ENCODE assay signal across 18 cellular contexts in genomic region chr7:17502209-17502810, GRCh38.
DNase-seq lines count a peak whose midpoint lies in the region; ATAC-seq, FAIRE-seq and TF ChIP-seq lines count a peak whose summit lies in the region.
"Had no signal": no experiment of that assay in that cellular context is flagged by ENCODE, and none has a peak within 500 bp of the region (broad histone marks: within the 10 kb centered on the region; RNA-seq: fewer than 3 reads in every experiment).

No MANE protein-coding gene starts in this region.

- H3K9ac ChIP-seq in skeletal muscle satellite cell (ENCODE audit: low read depth, low read length): peak overlapping the region; percentile 5

- no peak overlapping the region for H3K4me3 ChIP-seq in skeletal muscle satellite cell (ENCODE audit: low read length)

- no peak for TF ChIP-seq CTCF in HFFc6 (IDR thresholded peaks at IDR 0.05)

- peak overlapping the region; percentile 9 for H3K4me2 ChIP-seq in skeletal muscle satellite cell (ENCODE audit: low read length)

- in situ Hi-C loops in SK-MEL-5 (cut with HindIII; ENCODE audit: low pct_unique_long_range_greater_than_20kb, low sequenced_read_pairs): no loop called here

- peak overlapping the region; percentile 11 for H3K4me3 Mint-ChIP-seq in HFFc6
- H3K4me3 Mint-ChIP-seq: CD4-positive, alpha-beta memory T cell had no signal

- H3K36me3 Mint-ChIP-seq in HFFc6 (ENCODE audit: low read depth): peaks cover 5% of the 10 kb centered on the region
- H3K36me3 Mint-ChIP-seq: CD4-positive, alpha-beta memory T cell had no signal

- peak overlapping the region; percentile 63 for H3K27ac Mint-ChIP-seq in HFFc6
- H3K27ac Mint-ChIP-seq: CD4-positive, alpha-beta memory T cell had no signal

- FAIRE-seq in HTR-8/SVneo (lab: Jason Lieb, UNC): no peak

- H3K4me1 ChIP-seq in skeletal muscle satellite cell (ENCODE audit: control insufficient read depth, insufficient read depth, low read length): peaks cover 27% of the 10 kb centered on the region
- H3K4me1 ChIP-seq: BE2C had no signal

- no peaks in the 10 kb centered on the region for H3K9me3 ChIP-seq in skeletal muscle satellite cell (replicated peaks; ENCODE audit: low read length)
- H3K9me3 ChIP-seq: BE2C had no signal

- peaks cover 45% of the 10 kb centered on the region for H3K4me1 Mint-ChIP-seq in HFFc6 (ENCODE audit: low read depth)
- H3K4me1 Mint-ChIP-seq: CD4-positive, alpha-beta memory T cell had no signal

- no peak for DNase-seq in HFFc6
- DNase-seq in SK-MEL-5 (ENCODE audit: low read depth, low spot score): peak; percentile 27
- peak; percentile 60 for DNase-seq in fibroblast of peridontal ligament (ENCODE audit: extremely low read depth)
- DNase-seq in DMS53 (lab: John Stamatoyannopoulos, UW): no peak
- no peak for DNase-seq in NCI-H1417 treated with DMSO at 0.1 percent for 48 hours (lab: John Stamatoyannopoulos, UW)
- DNase-seq in HTR-8/SVneo (ENCODE audit: insufficient read length, low spot score): no peak
- DNase-seq: BE2C; CD4-positive, alpha-beta memory T cell; DMS79; KG1; NCI-H1092; NCI-H1694 treated with DMSO at 0.1 percent for 48 hours; NCI-H2171 treated with DMSO at 0.1 percent for 48 hours; NCI-H446 treated with DMSO at 0.1 percent for 48 hours; NCI-H748 treated with DMSO at 0.1 percent for 48 hours; SW 1271 had no signal

- no peaks in the 10 kb centered on the region for H3K36me3 ChIP-seq in skeletal muscle satellite cell (ENCODE audit: insufficient read depth, low read length)
- H3K36me3 ChIP-seq: BE2C had no signal

- no peaks in the 10 kb centered on the region for H3K9me3 Mint-ChIP-seq in HFFc6

- no peak for ATAC-seq in GM19328 (IDR thresholded peaks at IDR 0.05; ENCODE audit: unreplicated experiment)

- H3K27me3 Mint-ChIP-seq in HFFc6 (ENCODE audit: insufficient read depth): no peaks in the 10 kb centered on the region

- H3K27me3 ChIP-seq in skeletal muscle satellite cell (ENCODE audit: control insufficient read depth, insufficient read depth, low read length): no peaks in the 10 kb centered on the region
- H3K27me3 ChIP-seq: BE2C had no signal

Comparison
In these comparisons a context has a peak if more than half of its experiments do, and no peak if none do; other contexts are left out.
1. DNase-seq: peak in SK-MEL-5 (single experiment) and fibroblast of peridontal ligament (single experiment); none in HFFc6 (single experiment), DMS53 (single experiment), NCI-H1417 treated with DMSO at 0.1 percent for 48 hours (single experiment) and HTR-8/SVneo (single experiment).